In genomic region chr13:43785681-43786471, GRCh38 we compare ENCODE assay signal across 8 cellular contexts.
DNase-seq lines count a peak whose midpoint lies in the region; ATAC-seq lines count a peak whose summit lies in the region.

No MANE protein-coding gene starts in this region.

- peaks cover 50% of the 10 kb centered on the region for H3K27me3 Mint-ChIP-seq in dendritic cell treated with granulocyte-macrophage colony-stimulating factor and Interleukin-4, amounts not matched to agents 40 ng/mL and 50 ng/mL, for 4 days

- ATAC-seq in HG03196 (IDR thresholded peaks at IDR 0.05; ENCODE audit: unreplicated experiment) (no peak), GM19023 (IDR thresholded peaks at IDR 0.05; ENCODE audit: unreplicated experiment) (no peak)

- peak overlapping the region; percentile 77 for H3K4me3 Mint-ChIP-seq in dendritic cell treated with granulocyte-macrophage colony-stimulating factor and Interleukin-4, amounts not matched to agents 40 ng/mL and 50 ng/mL, for 4 days

- no peak overlapping the region for H3K27ac Mint-ChIP-seq in dendritic cell treated with granulocyte-macrophage colony-stimulating factor and Interleukin-4, amounts not matched to agents 40 ng/mL and 50 ng/mL, for 4 days

- H3K9me3 Mint-ChIP-seq in dendritic cell treated with granulocyte-macrophage colony-stimulating factor and Interleukin-4, amounts not matched to agents 40 ng/mL and 50 ng/mL, for 4 days = no peaks in the 10 kb centered on the region

- H3K4me1 Mint-ChIP-seq in dendritic cell treated with granulocyte-macrophage colony-stimulating factor and Interleukin-4, amounts not matched to agents 40 ng/mL and 50 ng/mL, for 4 days (ENCODE audit: low read depth) = peaks cover 28% of the 10 kb centered on the region

- DNase-seq in DMS 273 treated with DMSO at 0.1 percent for 48 hours (lab: John Stamatoyannopoulos, UW) (peak; percentile 56), HK-2 (ENCODE audit: unreplicated experiment) (peak; percentile 40), SW 1271 (lab: John Stamatoyannopoulos, UW) (peak; percentile 35 to 61), kidney tubule cell (ENCODE audit: low spot score) (peak; percentile 77)
- peak; percentile 42 for DNase-seq in stimulated activated CD4-positive, alpha-beta T cell treated with anti-CD3 and anti-CD28 coated beads, Interleukin-15, amount 100 ng/mL, for 24 hours

- no peaks in the 10 kb centered on the region for H3K36me3 Mint-ChIP-seq in dendritic cell treated with granulocyte-macrophage colony-stimulating factor and Interleukin-4, amounts not matched to agents 40 ng/mL and 50 ng/mL, for 4 days (ENCODE audit: low read depth)

- intact Hi-C loops in dendritic cell treated with granulocyte-macrophage colony-stimulating factor and Interleukin-4, amounts not matched to agents 40 ng/mL and 50 ng/mL, for 4 days (cut with micrococcal nuclease) = no loop called here
